ENCODE assay signal across 1 cellular context in genomic region chr7:81725496-81726117, GRCh38.
A peak's percentile ranks its signal among the peaks of the same experiment; 100 is the strongest.
TF ChIP-seq lines count a peak whose summit lies in the region.

No MANE protein-coding gene starts in this region.

TF ChIP-seq in IMR-90, 13 proteins besides CTCF, POLR2A, EP300 and RAD21:
- peak; percentile 54 for TF ChIP-seq MAFK (IDR thresholded peaks at IDR 0.05; ENCODE audit: low read depth, low read length)
- no peak for TF ChIP-seq MXI1 (IDR thresholded peaks at IDR 0.05; ENCODE audit: borderline replicate concordance, low read depth, low read length)
- peak; percentile 48; the same call in 1 of the 2 replicates for TF ChIP-seq MAZ (IDR thresholded peaks at IDR 0.05; ENCODE audit: borderline replicate concordance, low read depth, low read length)
- TF ChIP-seq USF2 (IDR thresholded peaks at IDR 0.05; ENCODE audit: low read depth, low read length), result peak; percentile 51; the same call in 1 of the 2 replicates
- TF ChIP-seq RFX5 (IDR thresholded peaks at IDR 0.05; ENCODE audit: low read depth, low read length), result no peak
- no peak for TF ChIP-seq RCOR1 (IDR thresholded peaks at IDR 0.05; ENCODE audit: insufficient replicate concordance, low read length)
- TF ChIP-seq SMC3 (IDR thresholded peaks at IDR 0.05; ENCODE audit: low read depth, low read length), result 0 out of 2 replicates have a peak, but pooled peaks have one; percentile 5
- TF ChIP-seq FOS (IDR thresholded peaks at IDR 0.05; ENCODE audit: low read depth, low read length), result peak; percentile 69
- peak; percentile 45; the same call in 1 of the 2 replicates for TF ChIP-seq CEBPB (IDR thresholded peaks at IDR 0.05; ENCODE audit: low read depth, low read length)
